8 cellular contexts compared by ENCODE assay signal in the genomic region with DNA sequence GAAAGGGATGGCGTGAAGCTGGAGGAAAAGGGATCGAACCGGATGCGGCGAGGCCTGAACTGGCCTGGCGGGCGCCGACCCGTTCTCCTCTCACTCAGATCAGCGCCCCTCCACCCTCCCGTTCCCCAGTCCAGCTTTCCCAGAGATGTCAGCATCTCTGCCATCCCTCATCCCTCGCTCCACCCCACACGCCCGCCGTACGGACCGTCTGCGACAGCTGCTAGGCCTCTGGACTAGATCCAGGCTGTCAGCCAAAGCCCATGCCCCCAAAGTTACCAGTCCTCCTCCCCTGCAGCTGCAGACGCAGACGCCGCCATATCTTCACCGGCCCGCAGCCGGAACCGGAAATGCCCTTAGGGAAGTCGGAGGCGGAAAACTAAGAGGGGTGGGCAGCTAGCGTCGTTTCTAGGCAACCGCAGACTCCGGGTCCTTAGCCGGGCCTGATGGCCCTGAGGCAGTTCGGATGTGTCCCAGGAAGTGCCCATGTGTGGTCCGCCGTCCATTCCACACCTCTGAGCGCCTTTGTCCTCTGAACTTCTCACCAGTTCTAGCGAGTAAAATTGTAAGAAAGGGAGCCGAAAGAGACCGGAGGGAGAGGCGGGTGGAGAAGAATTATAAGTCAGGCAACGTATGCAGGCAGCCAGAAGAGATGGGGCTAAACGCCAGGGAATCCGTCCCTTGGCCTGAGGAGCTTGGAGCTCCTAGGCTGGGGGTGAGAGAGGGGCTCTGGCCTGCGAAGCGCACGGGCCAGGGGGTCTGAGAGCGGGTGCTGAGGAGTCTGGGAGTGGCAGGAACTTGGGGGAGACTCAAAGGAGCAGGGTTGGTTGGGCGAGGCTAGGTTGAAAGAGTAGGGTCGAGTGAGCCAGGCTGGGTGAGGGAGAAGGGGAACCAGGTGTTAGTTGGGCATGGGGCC. TPM values are rescaled to one million over a fixed set of nuclear protein-coding genes. Genes with fewer than 3 reads are reported as not detected.
DNase-seq lines count a peak whose midpoint lies in the region; ATAC-seq and TF ChIP-seq lines count a peak whose summit lies in the region.

TSS of gene RNF25 (minus strand) at position 349 of the 913 bp plus-strand sequence. CDS start at position 317, 32 bp downstream.
TSS of gene STK36 (plus strand) at position 433 of the 913 bp plus-strand sequence. CDS start 744 bp downstream, outside the sequence.

- H3K4me3 ChIP-seq in esophagus squamous epithelium: peak within 1 kb of the TSS; percentile 56 to 92 (median 84)

- peak within 1 kb of the TSS; percentile 92 for H3K27ac Mint-ChIP-seq in activated T-cell treated with anti-CD3 and anti-CD28 coated beads, Interleukin-2, amount 50 U/mL, for 72 hours

- no peaks in the 10 kb centered on the region for H3K27me3 Mint-ChIP-seq in activated T-cell treated with anti-CD3 and anti-CD28 coated beads, Interleukin-2, amount 50 U/mL, for 72 hours (ENCODE audit: low read depth)

- 0 to 1% methylated on average over 26 to 46 of the region's 49 CpGs for WGBS in esophagus squamous epithelium, 2 donors

- peak; percentile 97 for ATAC-seq in GM21723 (IDR thresholded peaks at IDR 0.05; ENCODE audit: unreplicated experiment)
- peak; percentile 98 to 99 for ATAC-seq in activated T-cell treated with anti-CD3 and anti-CD28 coated beads, Interleukin-2, amount 50 U/mL, for 72 hours (replicated peaks in 1 of 2)

- H3K4me1 Mint-ChIP-seq in activated T-cell treated with anti-CD3 and anti-CD28 coated beads, Interleukin-2, amount 50 U/mL, for 72 hours (ENCODE audit: low read depth): peaks cover 23% of the 10 kb centered on the region

- H3K36me3 ChIP-seq in esophagus squamous epithelium: peaks cover 7 to 43% (median 10%) of the 10 kb centered on the region in 3 donors

- peaks cover 5 to 33% (median 15%) of the 10 kb centered on the region in 3 donors for H3K4me1 ChIP-seq in esophagus squamous epithelium

- H3K9me3 ChIP-seq in esophagus squamous epithelium: no peaks in the 10 kb centered on the region

- peak in 1 of 6 experiments; percentile 4 for TF ChIP-seq CTCF in esophagus squamous epithelium (IDR thresholded peaks at IDR 0.05)

- no peaks in the 10 kb centered on the region for H3K9me3 Mint-ChIP-seq in activated T-cell treated with anti-CD3 and anti-CD28 coated beads, Interleukin-2, amount 50 U/mL, for 72 hours

- DNase-seq in DMS79 (lab: John Stamatoyannopoulos, UW) (peak; percentile 78), KG1 (lab: John Stamatoyannopoulos, UW) (peak; percentile 52), RKO (ENCODE audit: low spot score) (peak; percentile 95), esophagus squamous epithelium (lab: John Stamatoyannopoulos, UW) (peak; percentile 25), myocyte (ENCODE audit: low read depth) (peak; percentile 96)
- peak; percentile 84 to 88 for DNase-seq in activated T-cell treated with anti-CD3 and anti-CD28 coated beads, Interleukin-2, amount 50 U/mL, for 72 hours
- DNase-seq in stimulated activated CD8-positive, alpha-beta memory T cell treated with anti-CD3 and anti-CD28 coated beads, Interleukin-7, amount 100 ng/mL, for 48 hours (ENCODE audit: extremely low read depth in 1 of 2, low read depth in 1 of 2): peak; percentile 73 to 79

- intact Hi-C loops in esophagus squamous epithelium (cut with DNase I): no loop called here

- H3K27ac ChIP-seq in esophagus squamous epithelium: peak within 1 kb of the TSS; percentile 73 to 86 (median 84)

- H3K4me3 Mint-ChIP-seq in activated T-cell treated with anti-CD3 and anti-CD28 coated beads, Interleukin-2, amount 50 U/mL, for 72 hours: peak within 1 kb of the TSS; percentile 96 to 99

- no peaks in the 10 kb centered on the region for H3K36me3 Mint-ChIP-seq in activated T-cell treated with anti-CD3 and anti-CD28 coated beads, Interleukin-2, amount 50 U/mL, for 72 hours (ENCODE audit: insufficient read depth in 2 of 2)

- peak in 2 of 4 donors; percentile 57 to 61 for TF ChIP-seq POLR2A in esophagus squamous epithelium (IDR thresholded peaks at IDR 0.05)

- no peaks in the 10 kb centered on the region for H3K27me3 ChIP-seq in esophagus squamous epithelium

RNA-seq across cellular contexts. Expression of gene RNF25, which starts in this region (rescaled TPM):
- total RNA-seq in activated T-cell treated with anti-CD3 and anti-CD28 coated beads, Interleukin-2, amount 50 U/mL, for 72 hours: 10 to 100 TPM; 18.5 to 24.5 TPM
- total RNA-seq in esophagus squamous epithelium (10 to 100 TPM in 3 of 4 donors, 1 to 10 TPM in 1; 9.6 to 17.4 (median 15.7) TPM), myocyte (19.8 and 20.9 TPM in 2 replicates)
- 45.0 TPM for polyA plus RNA-seq in myocyte (2012)

RNA-seq across cellular contexts. Expression of gene STK36, which starts in this region (rescaled TPM):
- total RNA-seq in activated T-cell treated with anti-CD3 and anti-CD28 coated beads, Interleukin-2, amount 50 U/mL, for 72 hours: 10 to 100 TPM; 15.3 to 22.1 TPM
- 10 to 100 TPM in 2 of 4 donors, 1 to 10 TPM in 2; 5.8 to 27.8 (median 10.4) TPM for total RNA-seq in esophagus squamous epithelium
- 26.8 and 29.7 TPM in 2 replicates for total RNA-seq in myocyte
- polyA plus RNA-seq in myocyte (2012): 25.9 TPM

Comparison
In these comparisons a context has a peak if more than half of its experiments do, and no peak if none do; other contexts are left out.
1. Peak in every context shown above with its lines: DNase-seq, ATAC-seq, H3K4me3 ChIP-seq and H3K27ac ChIP-seq.
2. DNase-seq: peak in every context shown above with its lines; median percentile 96 in myocyte; 95 in RKO; 86 in activated T-cell treated with anti-CD3 and anti-CD28 coated beads, Interleukin-2, amount 50 U/mL, for 72 hours; 78 in DMS79; 76 in stimulated activated CD8-positive, alpha-beta memory T cell treated with anti-CD3 and anti-CD28 coated beads, Interleukin-7, amount 100 ng/mL, for 48 hours; 52 in KG1; 25 in esophagus squamous epithelium.